In the genomic region with DNA sequence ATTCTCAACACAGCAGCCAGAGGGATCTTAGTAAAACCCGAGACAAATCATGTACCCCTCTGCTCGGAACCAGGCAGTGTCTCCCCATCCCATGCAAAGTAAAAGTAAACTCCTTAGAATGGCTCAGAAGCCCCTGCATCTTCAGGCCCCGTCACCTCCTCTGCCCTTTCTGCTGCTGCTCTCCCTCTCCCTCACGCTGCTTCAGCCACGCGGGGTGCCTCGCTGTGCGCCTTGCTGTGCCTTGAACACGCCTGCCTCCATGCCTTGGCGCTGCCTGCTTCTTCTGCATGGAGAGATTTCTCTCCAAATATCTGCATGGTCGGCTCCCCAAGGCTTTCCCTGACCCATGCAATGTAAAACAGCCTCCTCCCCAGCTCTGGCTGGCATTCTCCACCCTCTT, we compare ENCODE assay signal across 18 cellular contexts. TPM values are rescaled to one million over a fixed set of nuclear protein-coding genes. Genes with fewer than 3 reads are reported as not detected.
DNase-seq lines count a peak whose midpoint lies in the region; TF ChIP-seq lines count a peak whose summit lies in the region.
"Had no signal": no experiment of that assay in that cellular context is flagged by ENCODE, and none has a peak within 500 bp of the region (broad histone marks: within the 10 kb centered on the region; RNA-seq: fewer than 3 reads in every experiment).

No MANE protein-coding gene starts in this region.

- no peak for TF ChIP-seq EP300 in neural cell (conservative IDR thresholded peaks at IDR 0.05; ENCODE audit: poor library complexity, severe bottlenecking)

- no peak overlapping the region for H3K27ac ChIP-seq in HEK293 (ENCODE audit: extremely low read depth, low read depth, low read length)
- H3K27ac ChIP-seq in neural cell (ENCODE audit: low read length): peak overlapping the region; percentile 25
- peak overlapping the region in 2 of 59 donors; percentile 6 to 40 for H3K27ac ChIP-seq in dorsolateral prefrontal cortex
- H3K27ac ChIP-seq: GM23248 had no signal

- CTCF ChIA-PET in HEK293 (lab: Yijun Ruan, JAX): interaction anchor here (1.4 kb wide), 1 partner anchor 28 kb away, joined by 5 read pairs; no protein-coding TSS in a partner anchor

- H3K79me2 ChIP-seq in neural cell (replicated peaks; ENCODE audit: insufficient read depth, low read length): peaks cover 25% of the 10 kb centered on the region

- POLR2A ChIA-PET in HEK293 (lab: Yijun Ruan, JAX): no interaction called here

- H3K36me3 ChIP-seq in HEK293 (ENCODE audit: control insufficient read depth in 2 of 2, insufficient read depth in 1 of 2, low read length in 2 of 2) (peaks cover 0 to 7% of the 10 kb centered on the region in 2 experiments; a peak in 1 of 3 replicates), neural cell (ENCODE audit: insufficient read depth, low read length) (no peaks in the 10 kb centered on the region), MG63 (peaks cover 10% of the 10 kb centered on the region)

- TF ChIP-seq CTCF in HEK293 (tag by site-specific recombination; IDR thresholded peaks at IDR 0.05): no peak
- no peak for TF ChIP-seq CTCF in neural cell (IDR thresholded peaks at IDR 0.05; ENCODE audit: poor library complexity, severe bottlenecking)
- TF ChIP-seq CTCF in dorsolateral prefrontal cortex (IDR thresholded peaks at IDR 0.05 in 54 of 56, conservative IDR thresholded peaks at IDR 0.05 in 2 of 56; ENCODE audit: low read depth in 1 of 56, partially characterized antibody in 56 of 56): no peak

- H3K27me3 ChIP-seq in neural cell (ENCODE audit: insufficient read depth, low read depth, low read length) (no peaks in the 10 kb centered on the region), MG63 (no peaks in the 10 kb centered on the region), dorsolateral prefrontal cortex (no peaks in the 10 kb centered on the region)
- H3K27me3 ChIP-seq: BE2C had no signal

- intact Hi-C loops in dorsolateral prefrontal cortex (cut with DNase I): no loop called here

- H3K4me3 ChIP-seq in HEK293 (ENCODE audit: low read depth, low read length) (no peak overlapping the region), neural cell (ENCODE audit: low read length) (peak overlapping the region; percentile 24), MG63 (no peak overlapping the region), dorsolateral prefrontal cortex (no peak overlapping the region)
- H3K4me3 ChIP-seq: GM23248, K562 had no signal

- TF ChIP-seq RAD21 in neural cell (conservative IDR thresholded peaks at IDR 0.05): no peak

- H4K20me1 ChIP-seq in neural cell (ENCODE audit: insufficient read depth): peaks cover 6% of the 10 kb centered on the region

- no peaks in the 10 kb centered on the region for H3K4me1 ChIP-seq in HEK293 (ENCODE audit: control insufficient read depth, insufficient read depth, low read length)

- peak; percentile 65 for DNase-seq in D341Med (ENCODE audit: low spot score)
- DNase-seq in ecto neural progenitor cell (ENCODE audit: low spot score): peak; percentile 35
- no peak for DNase-seq in MG63
- DNase-seq in dorsolateral prefrontal cortex: no peak
- DNase-seq in DMS153 (lab: John Stamatoyannopoulos, UW): no peak
- DNase-seq: ACHN; BE2C; C1 segment of cervical spinal cord; CD4-positive, CD25-positive, alpha-beta regulatory T cell; CD8-positive, alpha-beta memory T cell; COR-L47; GM23248; HCEC 1CT; HFFc6; IMR-90 had no signal

- H3F3A ChIP-seq in neural cell (ENCODE audit: insufficient read depth, low read length, poor library complexity, severe bottlenecking): no peaks in the 10 kb centered on the region

- no peak overlapping the region for H3K4me2 ChIP-seq in neural cell (ENCODE audit: low read length)

- no peak overlapping the region for H3K9ac ChIP-seq in neural cell (ENCODE audit: low read length)
- H3K9ac ChIP-seq: GM23248 had no signal

- no peaks in the 10 kb centered on the region for H3K9me2 ChIP-seq in neural cell (ENCODE audit: insufficient read depth, low read length)

- H3K9me3 ChIP-seq in HEK293 (ENCODE audit: control insufficient read depth, insufficient read depth, low read depth, low read length): no peaks in the 10 kb centered on the region
- H3K9me3 ChIP-seq in neural cell (ENCODE audit: low read length): no peaks in the 10 kb centered on the region
- H3K9me3 ChIP-seq in MG63: no peaks in the 10 kb centered on the region
- H3K9me3 ChIP-seq: BE2C had no signal

- no peak overlapping the region for H2AFZ ChIP-seq in neural cell (ENCODE audit: low read depth, low read length)
- H2AFZ ChIP-seq: GM23248 had no signal

TF ChIP-seq in HEK293, 187 proteins besides CTCF, POLR2A, EP300 and RAD21:
- peak; percentile 35; the same call in 1 of the 2 replicates for TF ChIP-seq ZIC2 (tag by site-specific recombination; IDR thresholded peaks at IDR 0.05)
- no peak for TF ChIP-seq ZFP37 (tag by site-specific recombination; IDR thresholded peaks at IDR 0.05)
- TF ChIP-seq ZNF549 (tag by site-specific recombination; IDR thresholded peaks at IDR 0.05): no peak

TF ChIP-seq in neural cell, 6 proteins besides CTCF, POLR2A, EP300 and RAD21:
- TF ChIP-seq MXI1 (conservative IDR thresholded peaks at IDR 0.05; ENCODE audit: poor library complexity, severe bottlenecking) (no peak), EZH2 (IDR thresholded peaks at IDR 0.05; ENCODE audit: borderline replicate concordance, insufficient read depth, low read length, poor library complexity, severe bottlenecking) (no peak), POLR2AphosphoS5 (IDR thresholded peaks at IDR 0.05) (no peak), TAF1 (IDR thresholded peaks at IDR 0.05; ENCODE audit: low read depth) (no peak), SMC3 (conservative IDR thresholded peaks at IDR 0.05; ENCODE audit: poor library complexity) (no peak)
- TF ChIP-seq, protein P1, sequence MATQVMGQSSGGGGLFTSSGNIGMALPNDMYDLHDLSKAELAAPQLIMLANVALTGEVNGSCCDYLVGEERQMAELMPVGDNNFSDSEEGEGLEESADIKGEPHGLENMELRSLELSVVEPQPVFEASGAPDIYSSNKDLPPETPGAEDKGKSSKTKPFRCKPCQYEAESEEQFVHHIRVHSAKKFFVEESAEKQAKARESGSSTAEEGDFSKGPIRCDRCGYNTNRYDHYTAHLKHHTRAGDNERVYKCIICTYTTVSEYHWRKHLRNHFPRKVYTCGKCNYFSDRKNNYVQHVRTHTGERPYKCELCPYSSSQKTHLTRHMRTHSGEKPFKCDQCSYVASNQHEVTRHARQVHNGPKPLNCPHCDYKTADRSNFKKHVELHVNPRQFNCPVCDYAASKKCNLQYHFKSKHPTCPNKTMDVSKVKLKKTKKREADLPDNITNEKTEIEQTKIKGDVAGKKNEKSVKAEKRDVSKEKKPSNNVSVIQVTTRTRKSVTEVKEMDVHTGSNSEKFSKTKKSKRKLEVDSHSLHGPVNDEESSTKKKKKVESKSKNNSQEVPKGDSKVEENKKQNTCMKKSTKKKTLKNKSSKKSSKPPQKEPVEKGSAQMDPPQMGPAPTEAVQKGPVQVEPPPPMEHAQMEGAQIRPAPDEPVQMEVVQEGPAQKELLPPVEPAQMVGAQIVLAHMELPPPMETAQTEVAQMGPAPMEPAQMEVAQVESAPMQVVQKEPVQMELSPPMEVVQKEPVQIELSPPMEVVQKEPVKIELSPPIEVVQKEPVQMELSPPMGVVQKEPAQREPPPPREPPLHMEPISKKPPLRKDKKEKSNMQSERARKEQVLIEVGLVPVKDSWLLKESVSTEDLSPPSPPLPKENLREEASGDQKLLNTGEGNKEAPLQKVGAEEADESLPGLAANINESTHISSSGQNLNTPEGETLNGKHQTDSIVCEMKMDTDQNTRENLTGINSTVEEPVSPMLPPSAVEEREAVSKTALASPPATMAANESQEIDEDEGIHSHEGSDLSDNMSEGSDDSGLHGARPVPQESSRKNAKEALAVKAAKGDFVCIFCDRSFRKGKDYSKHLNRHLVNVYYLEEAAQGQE (IDR thresholded peaks at IDR 0.05; ENCODE audit: borderline replicate concordance): no peak

RNA-seq across cellular contexts. Expression of gene GPRIN1, which starts 8.1 kb away (rescaled TPM):
- 32.3 and 42.8 TPM in 2 replicates for polyA plus RNA-seq in neural cell
- polyA minus RNA-seq in neural cell: 87.6 and 94.2 TPM in 2 replicates
- 21.0 and 32.2 TPM in 2 replicates for total RNA-seq in MG63 (2014; rRNA removed; shearing (Covaris generic); ENCODE audit: low replicate concordance)
- total RNA-seq in dorsolateral prefrontal cortex: 10 to 100 TPM; 13.1 to 60.8 (median 43.9) TPM

RNA-seq across cellular contexts. Expression of gene SNCB, which starts 28.4 kb away (rescaled TPM):
- 10.1 and 12.5 TPM in 2 replicates for polyA plus RNA-seq in neural cell
- 7.3 and 8.1 TPM in 2 replicates for polyA minus RNA-seq in neural cell
- not detected in 2 replicates for total RNA-seq in MG63 (2014; rRNA removed; shearing (Covaris generic); ENCODE audit: low replicate concordance)
- 100 to 1,000 TPM; 110 to 614 (median 412) TPM for total RNA-seq in dorsolateral prefrontal cortex
- total RNA-seq: CD4-positive, CD25-positive, alpha-beta regulatory T cell; CD8-positive, alpha-beta memory T cell; GM23248; HFFc6; IMR-90; K562 had no signal
- polyA plus RNA-seq: CD4-positive, CD25-positive, alpha-beta regulatory T cell; CD8-positive, alpha-beta memory T cell; GM23248; K562 had no signal

RNA-seq across cellular contexts. Expression of gene EIF4E1B, which starts 28.6 kb away (rescaled TPM):
- polyA plus RNA-seq in neural cell: 0.82 TPM in 1 of 2 replicates, not detected in the other
- 1.5 TPM in 1 of 2 replicates, not detected in the other for polyA minus RNA-seq in neural cell
- not detected in 2 replicates for total RNA-seq in MG63 (2014; rRNA removed; shearing (Covaris generic); ENCODE audit: low replicate concordance)
- total RNA-seq in dorsolateral prefrontal cortex: 10 to 100 TPM in 59 of 120 experiments, 1 to 10 TPM in 61; 2.8 to 20.4 (median 9.8) TPM
- total RNA-seq: CD4-positive, CD25-positive, alpha-beta regulatory T cell; CD8-positive, alpha-beta memory T cell; GM23248; HFFc6; IMR-90; K562 had no signal
- polyA plus RNA-seq: CD4-positive, CD25-positive, alpha-beta regulatory T cell; CD8-positive, alpha-beta memory T cell; GM23248; IMR-90; K562 had no signal

RNA-seq across cellular contexts. Expression of gene TSPAN17, which starts 45.4 kb away (rescaled TPM):
- 66.1 and 66.4 TPM in 2 replicates for polyA plus RNA-seq in neural cell
- 48.5 and 48.7 TPM in 2 replicates for polyA minus RNA-seq in neural cell
- 117 and 120 TPM in 2 replicates for total RNA-seq in MG63 (2014; rRNA removed; shearing (Covaris generic); ENCODE audit: low replicate concordance)
- total RNA-seq in dorsolateral prefrontal cortex: 10 to 100 TPM; 13.7 to 59.5 (median 32.9) TPM

RNA-seq across cellular contexts. Expression of gene CDHR2, which starts 52.8 kb away (rescaled TPM):
- 0.38 and 1.0 TPM in 2 replicates for polyA plus RNA-seq in neural cell
- 0.49 and 0.93 TPM in 2 replicates for polyA minus RNA-seq in neural cell
- not detected in 2 replicates for total RNA-seq in MG63 (2014; rRNA removed; shearing (Covaris generic); ENCODE audit: low replicate concordance)
- 1 to 10 TPM in 116 of 120 experiments, under 1 TPM in 4; 0.58 to 7.9 (median 2.4) TPM for total RNA-seq in dorsolateral prefrontal cortex
- total RNA-seq: GM23248, HFFc6, IMR-90 had no signal
- polyA plus RNA-seq: CD4-positive, CD25-positive, alpha-beta regulatory T cell; CD8-positive, alpha-beta memory T cell; GM23248; IMR-90 had no signal

Comparison
In these comparisons a context has a peak if more than half of its experiments do, and no peak if none do; other contexts are left out.
1. DNase-seq: peak in D341Med (single experiment) and ecto neural progenitor cell (single experiment); none in MG63 (single experiment), dorsolateral prefrontal cortex (0 of 10) and DMS153 (single experiment).
2. RNA of gene SNCB, which starts 28.4 kb away (total RNA-seq): 110 to 614 TPM in dorsolateral prefrontal cortex; not detected in MG63; every median in the first group is over 100 times any median in the second.